In genomic region chr1:217955723-217956122, GRCh38 we compare ENCODE assay signal across 29 cellular contexts.
"Had no signal": no experiment of that assay in that cellular context is flagged by ENCODE, and none has a peak within 500 bp of the region (broad histone marks: within the 10 kb centered on the region; RNA-seq: fewer than 3 reads in every experiment).

No MANE protein-coding gene starts in this region.

- H3K27me3 Mint-ChIP-seq: natural killer cell treated with Interleukin-12 subunit alpha and Interleukin-12 subunit beta and Interleukin-15 and Interleukin-18, amount 100 ng/mL, for 72 hours; progenitor cell of endocrine pancreas; stimulated activated naive B cell treated with anti-CD40 and anti-IgM and Interleukin-4, amounts not matched to agents 10 μg/mL and 1 μg/mL and 100 μg/mL, for 72 hours; stimulated activated naive CD8-positive, alpha-beta T cell treated with anti-CD3 and anti-CD28 coated beads, Interleukin-15, Interleukin-2, amounts not matched to agents 100 ng/mL and 50 ng/mL, for 24 hours had no signal

- H3K4me1 ChIP-seq: parathyroid adenoma, psoas muscle, right lobe of liver, sigmoid colon, stomach, thyroid gland, tibial nerve, upper lobe of left lung, vagina had no signal

- ATAC-seq: natural killer cell treated with Interleukin-12 subunit alpha and Interleukin-12 subunit beta and Interleukin-15 and Interleukin-18, amount 100 ng/mL, for 72 hours; psoas muscle; right cardiac atrium; right lobe of liver; stimulated activated effector memory CD8-positive, alpha-beta T cell treated with anti-CD3 and anti-CD28 coated beads, Interleukin-12 subunit alpha, Interleukin-12 subunit beta, amount 100 ng/mL, for 72 hours; stimulated activated naive B cell treated with anti-CD40 and anti-IgM and Interleukin-4, amounts not matched to agents 10 μg/mL and 1 μg/mL and 100 μg/mL, for 72 hours had no signal

- H3K9me3 ChIP-seq: neutrophil, ovary, psoas muscle, right lobe of liver, thyroid gland, upper lobe of left lung, vagina had no signal

- H3K27me3 ChIP-seq: neutrophil, ovary, right lobe of liver, sigmoid colon, stomach, thyroid gland, tibial nerve, upper lobe of left lung, vagina had no signal

- H3K36me3 Mint-ChIP-seq: stimulated activated effector memory CD8-positive, alpha-beta T cell treated with anti-CD3 and anti-CD28 coated beads, Interleukin-12 subunit alpha, Interleukin-12 subunit beta, amount 100 ng/mL, for 72 hours; stimulated activated naive B cell treated with anti-CD40 and anti-IgM and Interleukin-4, amounts not matched to agents 10 μg/mL and 1 μg/mL and 100 μg/mL, for 72 hours had no signal

- H3K27ac Mint-ChIP-seq: natural killer cell treated with Interleukin-12 subunit alpha and Interleukin-12 subunit beta and Interleukin-15 and Interleukin-18, amount 100 ng/mL, for 72 hours; nephron progenitor cell; progenitor cell of endocrine pancreas; stimulated activated effector memory CD8-positive, alpha-beta T cell treated with anti-CD3 and anti-CD28 coated beads, Interleukin-12 subunit alpha, Interleukin-12 subunit beta, amount 100 ng/mL, for 72 hours; stimulated activated naive B cell treated with anti-CD40 and anti-IgM and Interleukin-4, amounts not matched to agents 10 μg/mL and 1 μg/mL and 100 μg/mL, for 72 hours; stimulated activated naive CD8-positive, alpha-beta T cell treated with anti-CD3 and anti-CD28 coated beads, Interleukin-15, Interleukin-2, amounts not matched to agents 100 ng/mL and 50 ng/mL, for 24 hours had no signal

- H3K36me3 ChIP-seq: neutrophil, ovary, right lobe of liver, sigmoid colon, stomach, thoracic aorta, thyroid gland, tibial nerve, upper lobe of left lung, vagina had no signal

- H3K4me3 ChIP-seq: ovary, psoas muscle, right lobe of liver, sigmoid colon, stomach, thoracic aorta, thyroid gland, tibial nerve, upper lobe of left lung, vagina had no signal

- H3K79me2 ChIP-seq: parathyroid adenoma had no signal

- DNase-seq: nephron progenitor cell; nucleus accumbens; ovary; posterior cingulate gyrus; psoas muscle; right cardiac atrium; right lobe of liver; sigmoid colon; small intestine; stimulated activated CD4-positive, alpha-beta T cell treated with anti-CD3 and anti-CD28 coated beads, Interleukin-15, amount 100 ng/mL, for 24 hours; stimulated activated CD4-positive, alpha-beta T cell treated with anti-CD3 and anti-CD28 coated beads, Interleukin-2, amount 100 ng/mL, for 24 hours; stimulated activated CD4-positive, alpha-beta T cell treated with anti-CD3 and anti-CD28 coated beads, Interleukin-2, amount 100 ng/mL, for 48 hours; stimulated activated CD4-positive, alpha-beta T cell treated with anti-CD3 and anti-CD28 coated beads, Interleukin-4, amount 100 ng/mL, for 24 hours; stimulated activated naive B cell treated with anti-CD40 and anti-IgM and Interleukin-4, amounts not matched to agents 10 μg/mL and 1 μg/mL and 100 μg/mL, for 72 hours; stimulated activated naive CD4-positive, alpha-beta T cell treated with Interleukin-2 at 50 U/mL for 16 hours; stomach; thyroid gland; trophoblast cell; upper lobe of left lung had no signal

- H3K27ac ChIP-seq: neutrophil, ovary, parathyroid adenoma, psoas muscle, right lobe of liver, sigmoid colon, stomach, thoracic aorta, thyroid gland, tibial nerve, upper lobe of left lung, vagina had no signal

- H2AFZ ChIP-seq: parathyroid adenoma had no signal

- H3K4me3 Mint-ChIP-seq: natural killer cell treated with Interleukin-12 subunit alpha and Interleukin-12 subunit beta and Interleukin-15 and Interleukin-18, amount 100 ng/mL, for 72 hours; nephron progenitor cell; neural crest cell; stimulated activated effector memory CD8-positive, alpha-beta T cell treated with anti-CD3 and anti-CD28 coated beads, Interleukin-12 subunit alpha, Interleukin-12 subunit beta, amount 100 ng/mL, for 72 hours; stimulated activated naive B cell treated with anti-CD40 and anti-IgM and Interleukin-4, amounts not matched to agents 10 μg/mL and 1 μg/mL and 100 μg/mL, for 72 hours; stimulated activated naive CD8-positive, alpha-beta T cell treated with anti-CD3 and anti-CD28 coated beads, Interleukin-15, Interleukin-2, amounts not matched to agents 100 ng/mL and 50 ng/mL, for 24 hours had no signal

- H3K4me1 Mint-ChIP-seq: neural crest cell; stimulated activated effector memory CD8-positive, alpha-beta T cell treated with anti-CD3 and anti-CD28 coated beads, Interleukin-12 subunit alpha, Interleukin-12 subunit beta, amount 100 ng/mL, for 72 hours; stimulated activated naive B cell treated with anti-CD40 and anti-IgM and Interleukin-4, amounts not matched to agents 10 μg/mL and 1 μg/mL and 100 μg/mL, for 72 hours had no signal
